Comparison of ENCODE assay signal across 2 cellular contexts in the genomic region with DNA sequence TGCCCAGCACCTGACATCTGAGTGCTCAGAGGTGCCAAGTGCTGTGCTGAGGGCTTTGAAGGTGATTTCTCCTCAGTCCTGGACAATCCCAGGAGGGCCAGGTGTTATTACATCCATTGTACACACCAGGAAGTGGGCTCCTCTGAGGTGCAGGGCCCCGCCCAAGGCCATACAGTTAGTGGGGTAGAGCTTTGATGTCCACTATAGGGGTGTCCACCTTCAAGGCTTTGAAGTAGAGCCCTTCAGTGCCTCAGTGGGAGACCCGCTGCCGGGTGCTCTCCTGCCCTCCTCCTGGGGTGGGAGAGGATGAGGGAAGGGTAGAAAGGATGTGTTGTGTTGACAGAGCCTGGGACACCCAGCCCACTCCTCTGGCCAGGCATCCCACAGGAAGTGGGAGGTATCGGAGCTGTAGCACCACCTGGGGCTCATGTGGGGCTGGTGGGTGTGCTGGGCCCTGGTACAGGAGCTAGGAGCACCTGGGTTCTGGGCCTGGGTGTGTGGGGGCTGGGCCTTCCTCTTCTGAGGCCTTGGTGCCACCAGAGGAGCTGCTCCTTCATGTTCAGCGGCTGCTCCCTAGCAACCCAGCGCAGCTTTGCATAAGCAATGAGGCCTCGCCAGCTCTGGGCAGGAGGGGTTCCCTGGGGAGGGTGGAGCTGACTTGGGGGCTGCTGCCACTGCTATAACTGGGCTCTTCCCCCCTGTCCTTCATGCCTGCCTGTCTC.
TF ChIP-seq lines count a peak whose summit lies in the region.

No MANE protein-coding gene starts in this region.

TF ChIP-seq in SK-N-SH, 30 proteins besides CTCF, POLR2A, EP300 and RAD21 (continued from another document):
- TF ChIP-seq MXI1 (IDR thresholded peaks at IDR 0.05; ENCODE audit: low read depth, low read length) (no peak), FOSL2 (IDR thresholded peaks at IDR 0.05; ENCODE audit: borderline replicate concordance, low read depth) (no peak), EZH2phosphoT487 (IDR thresholded peaks at IDR 0.05; ENCODE audit: borderline replicate concordance, low read depth) (no peak), TEAD4 (IDR thresholded peaks at IDR 0.05; ENCODE audit: borderline replicate concordance, insufficient read depth) (no peak), CHD2 (IDR thresholded peaks at IDR 0.05; ENCODE audit: low read length, partially characterized antibody) (no peak), TCF12 (IDR thresholded peaks at IDR 0.05) (no peak), JUND (IDR thresholded peaks at IDR 0.05) (no peak)

TF ChIP-seq in SK-N-SH treated with all-trans-retinoic acid at 6 μM for 48 hours, 23 proteins besides CTCF, POLR2A, EP300 and RAD21 (continued from another document):
- TF ChIP-seq ISL1 (CRISPR knock-in tag; IDR thresholded peaks at IDR 0.05) (no peak), BACH2 (CRISPR knock-in tag; IDR thresholded peaks at IDR 0.05; ENCODE audit: borderline replicate concordance) (no peak), TCF4 (CRISPR knock-in tag; IDR thresholded peaks at IDR 0.05; ENCODE audit: borderline replicate concordance) (no peak), ARNTL (CRISPR knock-in tag; IDR thresholded peaks at IDR 0.05; ENCODE audit: borderline replicate concordance, low read depth) (no peak), ESRRG (CRISPR knock-in tag; IDR thresholded peaks at IDR 0.05) (no peak), CSDC2 (CRISPR knock-in tag; IDR thresholded peaks at IDR 0.05) (no peak), ZC3H10 (CRISPR knock-in tag; IDR thresholded peaks at IDR 0.05) (no peak), CSRNP3 (CRISPR knock-in tag; IDR thresholded peaks at IDR 0.05) (no peak), PPARA (CRISPR knock-in tag; IDR thresholded peaks at IDR 0.05; ENCODE audit: borderline replicate concordance) (no peak)
- TF ChIP-seq, protein P1, sequence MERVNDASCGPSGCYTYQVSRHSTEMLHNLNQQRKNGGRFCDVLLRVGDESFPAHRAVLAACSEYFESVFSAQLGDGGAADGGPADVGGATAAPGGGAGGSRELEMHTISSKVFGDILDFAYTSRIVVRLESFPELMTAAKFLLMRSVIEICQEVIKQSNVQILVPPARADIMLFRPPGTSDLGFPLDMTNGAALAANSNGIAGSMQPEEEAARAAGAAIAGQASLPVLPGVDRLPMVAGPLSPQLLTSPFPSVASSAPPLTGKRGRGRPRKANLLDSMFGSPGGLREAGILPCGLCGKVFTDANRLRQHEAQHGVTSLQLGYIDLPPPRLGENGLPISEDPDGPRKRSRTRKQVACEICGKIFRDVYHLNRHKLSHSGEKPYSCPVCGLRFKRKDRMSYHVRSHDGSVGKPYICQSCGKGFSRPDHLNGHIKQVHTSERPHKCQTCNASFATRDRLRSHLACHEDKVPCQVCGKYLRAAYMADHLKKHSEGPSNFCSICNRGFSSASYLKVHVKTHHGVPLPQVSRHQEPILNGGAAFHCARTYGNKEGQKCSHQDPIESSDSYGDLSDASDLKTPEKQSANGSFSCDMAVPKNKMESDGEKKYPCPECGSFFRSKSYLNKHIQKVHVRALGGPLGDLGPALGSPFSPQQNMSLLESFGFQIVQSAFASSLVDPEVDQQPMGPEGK (CRISPR knock-in tag; IDR thresholded peaks at IDR 0.05; ENCODE audit: borderline replicate concordance), result no peak
TF ChIP-seq in SK-N-SH treated with all-trans-retinoic acid at 6 μM for 48 hours: peak in this region for 0.
